Comparison of ENCODE assay signal across 8 cellular contexts in the genomic region with DNA sequence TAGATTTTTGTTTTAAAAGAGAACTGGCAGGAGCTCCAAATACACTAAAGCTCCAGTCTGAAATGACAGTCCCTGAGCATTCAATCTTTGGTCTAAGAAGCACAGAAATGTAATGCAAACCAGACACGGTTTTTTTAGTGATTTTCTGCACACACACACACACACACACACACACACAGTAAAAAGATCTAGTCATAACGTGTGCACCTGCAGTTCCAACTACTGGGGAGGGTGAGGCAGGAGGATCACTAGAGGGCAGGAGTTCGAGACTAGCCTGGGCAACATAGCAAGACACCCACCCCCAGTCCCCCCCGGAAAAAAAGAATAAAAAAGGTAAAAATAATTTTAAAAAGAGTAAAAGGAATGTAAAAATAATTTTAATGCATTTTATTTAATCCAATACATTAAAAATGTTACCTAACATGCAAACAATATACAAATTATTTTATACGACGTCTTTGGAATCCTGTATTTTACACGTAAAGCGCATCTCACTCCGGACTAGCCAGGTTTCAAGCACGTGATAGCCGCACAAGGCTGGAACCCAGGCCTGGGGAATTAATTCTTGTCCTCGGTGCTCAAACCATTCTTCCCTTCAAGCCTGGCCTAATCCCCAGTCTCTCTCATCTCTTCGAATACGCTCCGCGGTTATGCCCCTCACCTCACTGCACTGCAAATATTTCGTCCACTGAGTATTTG. TPM values are rescaled to one million over a fixed set of nuclear protein-coding genes. Genes with fewer than 3 reads are reported as not detected.
DNase-seq lines count a peak whose midpoint lies in the region; ATAC-seq, FAIRE-seq and TF ChIP-seq lines count a peak whose summit lies in the region.

No MANE protein-coding gene starts in this region.

- peaks cover under 1 to 8% (median 5%) of the 10 kb centered on the region in 11 experiments for H3K9me3 ChIP-seq in BLaER1 treated with 17β-estradiol and CSF1 and Interleukin-3, amounts not matched to agents 10 nM and 100 nM (replicated peaks in 1 of 11)
- H3K9me3 ChIP-seq in muscle layer of duodenum (ENCODE audit: control insufficient read depth in 1 of 2, low read length in 2 of 2) = no peaks in the 10 kb centered on the region

- TF ChIP-seq CTCF in KMS-11 (conservative IDR thresholded peaks at IDR 0.05; ENCODE audit: low read depth, low read length) = no peak
- TF ChIP-seq CTCF in bronchial epithelial cell (IDR thresholded peaks at IDR 0.05; ENCODE audit: insufficient read depth, low read length, severe bottlenecking) = no peak

- H3K27me3 ChIP-seq in BLaER1 treated with 17β-estradiol and CSF1 and Interleukin-3, amounts not matched to agents 10 nM and 100 nM = no peaks in the 10 kb centered on the region
- H3K27me3 ChIP-seq in KMS-11 (ENCODE audit: insufficient read depth, low read depth) = no peaks in the 10 kb centered on the region
- H3K27me3 ChIP-seq in bronchial epithelial cell (ENCODE audit: control insufficient read depth, insufficient read depth, low read length) = no peaks in the 10 kb centered on the region
- H3K27me3 ChIP-seq in muscle layer of duodenum (ENCODE audit: low read depth, low read length) = no peaks in the 10 kb centered on the region

- no peak for FAIRE-seq in bronchial epithelial cell (lab: Jason Lieb, UNC)

- DNase-seq in bronchial epithelial cell (ENCODE audit: low read depth) = no peak
- DNase-seq in stimulated activated naive CD4-positive, alpha-beta T cell (lab: John Stamatoyannopoulos, UW) = no peak
- DNase-seq in HEK293T (ENCODE audit: extremely low spot score) = no peak
- DNase-seq in activated CD8-positive, alpha-beta memory T cell treated with anti-CD3 and anti-CD28 coated beads, Interleukin-2, amount 50 U/mL, for 48 hours = no peak

- POLR2A ChIA-PET in HEK293T (lab: Yijun Ruan, JAX) = interaction anchor here (0.9 to 2.7 kb wide), 16 partner anchors 12 to 200 kb away, joined by 3 to 41 read pairs (median 7); no protein-coding TSS in a partner anchor

- peaks cover 0 to 20% (median 4%) of the 10 kb centered on the region in 11 experiments; a peak in 10 of 22 replicates for H3K36me3 ChIP-seq in BLaER1 treated with 17β-estradiol and CSF1 and Interleukin-3, amounts not matched to agents 10 nM and 100 nM
- H3K36me3 ChIP-seq in KMS-11 (ENCODE audit: insufficient read depth) (no peaks in the 10 kb centered on the region), bronchial epithelial cell (ENCODE audit: control insufficient read depth, insufficient read depth, low read length) (peaks cover 2% of the 10 kb centered on the region), muscle layer of duodenum (ENCODE audit: control insufficient read depth in 1 of 2, insufficient read depth in 2 of 2, low read length in 2 of 2) (no peaks in the 10 kb centered on the region)

- H3K4me1 ChIP-seq in BLaER1 treated with 17β-estradiol and CSF1 and Interleukin-3, amounts not matched to agents 10 nM and 100 nM = peaks cover 62 to 76% (median 71%) of the 10 kb centered on the region in 10 experiments
- H3K4me1 ChIP-seq in KMS-11 (ENCODE audit: low read depth, poor library complexity, severe bottlenecking) (peaks cover 12% of the 10 kb centered on the region), muscle layer of duodenum (ENCODE audit: control insufficient read depth in 1 of 2, insufficient read depth in 2 of 2, low read length in 2 of 2) (peaks cover 8 to 22% of the 10 kb centered on the region in 2 donors)

- peak overlapping the region; percentile 77 to 98 (median 85) for H3K4me3 ChIP-seq in BLaER1 treated with 17β-estradiol and CSF1 and Interleukin-3, amounts not matched to agents 10 nM and 100 nM
- H3K4me3 ChIP-seq in KMS-11 (IDR thresholded peaks at IDR 0.05; ENCODE audit: insufficient read depth, low read depth, low read length) = no peak overlapping the region
- H3K4me3 ChIP-seq in bronchial epithelial cell (ENCODE audit: low read depth, low read length) = peak overlapping the region; percentile 96
- peak overlapping the region; percentile 88 to 96 for H3K4me3 ChIP-seq in muscle layer of duodenum (ENCODE audit: low read depth in 1 of 2, low read length in 2 of 2)

- peaks cover 26% of the 10 kb centered on the region; the same call in 1 of the 2 replicates for H3K79me2 ChIP-seq in KMS-11 (ENCODE audit: insufficient read depth, low read depth)

- H2AFZ ChIP-seq in KMS-11 (ENCODE audit: low read depth) = peak overlapping the region; percentile 69

- no peak for ATAC-seq in HG03432 (IDR thresholded peaks at IDR 0.05; ENCODE audit: unreplicated experiment)

- CTCF ChIA-PET in HEK293T (lab: Yijun Ruan, JAX) = interaction anchor here (0.5 to 0.7 kb wide), 2 partner anchors 41 to 198 kb away, joined by 3 read pairs; no protein-coding TSS in a partner anchor

- peak overlapping the region; percentile 80 to 97 (median 91) for H3K27ac ChIP-seq in BLaER1 treated with 17β-estradiol and CSF1 and Interleukin-3, amounts not matched to agents 10 nM and 100 nM
- H3K27ac ChIP-seq in KMS-11 (peak overlapping the region; percentile 80), muscle layer of duodenum (ENCODE audit: low read length) (peak overlapping the region; percentile 99)

- H3K4me2 ChIP-seq in BLaER1 treated with 17β-estradiol and CSF1 and Interleukin-3, amounts not matched to agents 10 nM and 100 nM = peak overlapping the region; percentile 81 to 97 (median 89)
- H3K4me2 ChIP-seq in KMS-11 = peak overlapping the region; percentile 60; the same call in 1 of the 2 replicates

- H3K9ac ChIP-seq in BLaER1 treated with 17β-estradiol and CSF1 and Interleukin-3, amounts not matched to agents 10 nM and 100 nM = peak overlapping the region; percentile 89 to 98 (median 93)
- peak overlapping the region; percentile 90 for H3K9ac ChIP-seq in KMS-11

- peaks cover 11 to 39% (median 22%) of the 10 kb centered on the region in 11 experiments; a peak in 17 of 22 replicates for H4K20me1 ChIP-seq in BLaER1 treated with 17β-estradiol and CSF1 and Interleukin-3, amounts not matched to agents 10 nM and 100 nM
- H4K20me1 ChIP-seq in KMS-11 (ENCODE audit: insufficient read depth) = no peaks in the 10 kb centered on the region

TF ChIP-seq in HEK293T, 16 proteins besides CTCF, POLR2A, EP300 and RAD21:
- TF ChIP-seq FOXK2 (IDR thresholded peaks at IDR 0.05) (no peak), LEF1 (IDR thresholded peaks at IDR 0.05; ENCODE audit: borderline replicate concordance) (no peak)
TF ChIP-seq in HEK293T: peak in this region for 0.

RNA-seq across cellular contexts. Expression of gene TBC1D22A, which starts 0.8 kb away (rescaled TPM):
- 10.0 and 14.8 TPM in 2 replicates for total RNA-seq in bronchial epithelial cell

RNA-seq across cellular contexts. Expression of gene CERK, which starts 23.6 kb away (rescaled TPM):
- 29.5 and 36.1 TPM in 2 replicates for total RNA-seq in bronchial epithelial cell
